ENCODE assay signal across 1 cellular context in the genomic region with DNA sequence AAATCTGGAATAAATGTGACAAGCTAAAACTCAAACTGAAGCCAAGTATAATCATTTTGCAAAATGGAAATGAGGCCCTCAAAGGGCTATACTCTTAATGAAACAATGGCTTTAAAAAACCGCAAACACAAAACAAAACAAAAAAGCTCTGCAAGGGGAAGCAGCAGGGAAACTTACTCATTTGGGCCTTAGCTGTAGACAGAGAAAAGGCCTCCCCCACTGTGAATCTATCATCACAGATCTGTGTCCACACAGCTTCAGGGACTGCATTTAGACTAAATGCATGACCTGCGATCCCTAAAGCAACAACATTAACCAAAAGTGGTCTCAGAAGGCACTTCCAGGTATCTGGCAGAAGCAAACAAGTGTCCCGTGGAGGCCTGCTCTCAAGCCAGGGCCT.
TF ChIP-seq lines count a peak whose summit lies in the region.

No MANE protein-coding gene starts in this region.

TF ChIP-seq in GM23338, 12 proteins besides CTCF, POLR2A, EP300 and RAD21 (continued from another document):
- TF ChIP-seq ZNF462 (CRISPR knock-in tag; IDR thresholded peaks at IDR 0.05) (no peak), STAT1 (IDR thresholded peaks at IDR 0.05; ENCODE audit: unreplicated experiment) (no peak), NANOG (IDR thresholded peaks at IDR 0.05; ENCODE audit: borderline replicate concordance) (no peak), CREB1 (CRISPR knock-in tag; IDR thresholded peaks at IDR 0.05; ENCODE audit: low read depth) (no peak), JUNB (IDR thresholded peaks at IDR 0.05; ENCODE audit: unreplicated experiment) (no peak), REST (IDR thresholded peaks at IDR 0.05; ENCODE audit: unreplicated experiment) (no peak)
- TF ChIP-seq, protein P1, sequence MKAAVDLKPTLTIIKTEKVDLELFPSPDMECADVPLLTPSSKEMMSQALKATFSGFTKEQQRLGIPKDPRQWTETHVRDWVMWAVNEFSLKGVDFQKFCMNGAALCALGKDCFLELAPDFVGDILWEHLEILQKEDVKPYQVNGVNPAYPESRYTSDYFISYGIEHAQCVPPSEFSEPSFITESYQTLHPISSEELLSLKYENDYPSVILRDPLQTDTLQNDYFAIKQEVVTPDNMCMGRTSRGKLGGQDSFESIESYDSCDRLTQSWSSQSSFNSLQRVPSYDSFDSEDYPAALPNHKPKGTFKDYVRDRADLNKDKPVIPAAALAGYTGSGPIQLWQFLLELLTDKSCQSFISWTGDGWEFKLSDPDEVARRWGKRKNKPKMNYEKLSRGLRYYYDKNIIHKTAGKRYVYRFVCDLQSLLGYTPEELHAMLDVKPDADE (IDR thresholded peaks at IDR 0.05): no peak
TF ChIP-seq in GM23338: peak in this region for 0.
